18 cellular contexts compared by ENCODE assay signal in the genomic region with DNA sequence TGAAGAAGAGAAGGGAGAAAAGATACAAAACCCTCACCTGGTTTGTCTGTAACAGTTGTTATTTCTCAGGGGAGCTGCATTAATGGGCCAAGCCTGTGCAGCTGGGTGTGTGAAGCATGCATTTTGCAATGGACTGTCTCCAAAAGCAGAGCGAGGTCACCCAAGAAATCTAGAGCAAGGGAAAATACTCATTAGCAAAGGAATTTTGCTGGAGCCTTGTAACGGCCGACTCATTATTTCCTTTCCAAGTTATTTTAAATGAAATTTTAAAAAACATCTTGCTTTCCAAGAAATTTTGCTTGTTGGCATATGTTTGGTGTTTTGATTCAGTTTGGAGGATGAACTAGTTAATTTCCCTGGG. TPM values are rescaled to one million over a fixed set of nuclear protein-coding genes. Genes with fewer than 3 reads are reported as not detected.
DNase-seq lines count a peak whose midpoint lies in the region; ATAC-seq, FAIRE-seq and TF ChIP-seq lines count a peak whose summit lies in the region.
"Had no signal": no experiment of that assay in that cellular context is flagged by ENCODE, and none has a peak within 500 bp of the region (broad histone marks: within the 10 kb centered on the region; RNA-seq: fewer than 3 reads in every experiment).

No MANE protein-coding gene starts in this region.

- H3K9ac ChIP-seq in astrocyte (ENCODE audit: low read length), result peak overlapping the region; percentile 19
- peak overlapping the region; percentile 52 for H3K9ac ChIP-seq in smooth muscle cell (ENCODE audit: low read depth)

- TF ChIP-seq CTCF in astrocyte (IDR thresholded peaks at IDR 0.05; ENCODE audit: insufficient read depth, low read depth, low read length) (no peak), fibroblast of the aortic adventitia (IDR thresholded peaks at IDR 0.05; ENCODE audit: insufficient read depth, low read length) (no peak), smooth muscle cell (IDR thresholded peaks at IDR 0.05; ENCODE audit: borderline replicate concordance, insufficient read depth, poor library complexity, severe bottlenecking) (no peak)

- H3K79me2 ChIP-seq in astrocyte (ENCODE audit: insufficient read depth, low read length) (peaks cover 67% of the 10 kb centered on the region), smooth muscle cell (ENCODE audit: low read depth) (peaks cover 84% of the 10 kb centered on the region)

- H3K27me3 ChIP-seq in astrocyte (ENCODE audit: insufficient read depth, low read length), result no peaks in the 10 kb centered on the region
- no peaks in the 10 kb centered on the region for H3K27me3 ChIP-seq in smooth muscle cell (ENCODE audit: low read depth)
- H3K27me3 ChIP-seq: pancreas had no signal

- H3K36me3 Mint-ChIP-seq in astrocyte (ENCODE audit: low read depth, unreplicated experiment), result peaks cover 10% of the 10 kb centered on the region
- H3K36me3 Mint-ChIP-seq in activated T-helper 2 cell treated with anti-CD3 and anti-CD28 coated beads, Interferon-gamma antibody, Interleukin-2, Interleukin-4, amounts not matched to agents 10 μg/mL and 5 μg/mL and 100 μg/mL, durations not matched to agents 14 hours and 24 hours and 36 hours (ENCODE audit: low read depth), result peaks cover 8% of the 10 kb centered on the region
- H3K36me3 Mint-ChIP-seq: activated CD8-positive, alpha-beta memory T cell treated with anti-CD3 and anti-CD28 coated beads, Interleukin-2, amount 10 ng/mL, durations not matched to agents 7 days and 5 days; IgD-negative memory B cell; memory B cell had no signal

- peaks cover 61% of the 10 kb centered on the region for H4K20me1 ChIP-seq in astrocyte (ENCODE audit: insufficient read depth, low read length)
- peaks cover 82% of the 10 kb centered on the region for H4K20me1 ChIP-seq in smooth muscle cell (ENCODE audit: low read depth)

- peak overlapping the region; percentile 62 for H3K4me3 Mint-ChIP-seq in astrocyte (ENCODE audit: unreplicated experiment)
- H3K4me3 Mint-ChIP-seq in activated T-helper 2 cell treated with anti-CD3 and anti-CD28 coated beads, Interferon-gamma antibody, Interleukin-2, Interleukin-4, amounts not matched to agents 10 μg/mL and 5 μg/mL and 100 μg/mL, durations not matched to agents 14 hours and 24 hours and 36 hours (ENCODE audit: low read depth), result no peak overlapping the region
- H3K4me3 Mint-ChIP-seq: activated CD8-positive, alpha-beta memory T cell treated with anti-CD3 and anti-CD28 coated beads, Interleukin-2, amount 10 ng/mL, durations not matched to agents 7 days and 5 days; CD4-positive, alpha-beta T cell; IgD-negative memory B cell; memory B cell had no signal

- 14% methylated on average over 3 of the region's 3 CpGs for WGBS in smooth muscle cell (ENCODE audit: low lambda C conversion rate)

- H3K27ac ChIP-seq in astrocyte (ENCODE audit: low read depth, low read length) (no peak overlapping the region), smooth muscle cell (ENCODE audit: low read depth) (peak overlapping the region; percentile 67)
- H3K27ac ChIP-seq: pancreas, WERI-Rb-1 had no signal

- peak overlapping the region; percentile 96 for H3K4me2 ChIP-seq in astrocyte (ENCODE audit: low read length)
- H3K4me2 ChIP-seq in smooth muscle cell, result peak overlapping the region; percentile 91

- peaks cover 34% of the 10 kb centered on the region for H3F3A ChIP-seq in smooth muscle cell (ENCODE audit: low read depth)

- peaks cover 27% of the 10 kb centered on the region for H3K4me1 ChIP-seq in astrocyte (ENCODE audit: insufficient read depth, low read length)
- H3K4me1 ChIP-seq in smooth muscle cell (ENCODE audit: low read depth), result peaks cover 43% of the 10 kb centered on the region

- peaks cover 2% of the 10 kb centered on the region for H3K27me3 Mint-ChIP-seq in astrocyte (ENCODE audit: low read depth, unreplicated experiment)
- peaks cover 13% of the 10 kb centered on the region for H3K27me3 Mint-ChIP-seq in activated T-helper 2 cell treated with anti-CD3 and anti-CD28 coated beads, Interferon-gamma antibody, Interleukin-2, Interleukin-4, amounts not matched to agents 10 μg/mL and 5 μg/mL and 100 μg/mL, durations not matched to agents 14 hours and 24 hours and 36 hours (ENCODE audit: low read depth)

- no peaks in the 10 kb centered on the region for H3K9me3 ChIP-seq in astrocyte (ENCODE audit: insufficient read depth, low read depth, low read length)
- H3K9me3 ChIP-seq in smooth muscle cell (replicated peaks; ENCODE audit: low read depth), result no peaks in the 10 kb centered on the region
- H3K9me3 ChIP-seq: pancreas had no signal

- H3K27ac Mint-ChIP-seq in astrocyte (ENCODE audit: unreplicated experiment), result no peak overlapping the region
- H3K27ac Mint-ChIP-seq in activated T-helper 2 cell treated with anti-CD3 and anti-CD28 coated beads, Interferon-gamma antibody, Interleukin-2, Interleukin-4, amounts not matched to agents 10 μg/mL and 5 μg/mL and 100 μg/mL, durations not matched to agents 14 hours and 24 hours and 36 hours, result no peak overlapping the region
- H3K27ac Mint-ChIP-seq: activated CD8-positive, alpha-beta memory T cell treated with anti-CD3 and anti-CD28 coated beads, Interleukin-2, amount 10 ng/mL, durations not matched to agents 7 days and 5 days; CD4-positive, alpha-beta T cell; IgD-negative memory B cell; memory B cell had no signal

- intact Hi-C loops in activated T-helper 2 cell treated with anti-CD3 and anti-CD28 coated beads, Interferon-gamma antibody, Interleukin-2, Interleukin-4, amounts not matched to agents 10 μg/mL and 5 μg/mL and 100 μg/mL, durations not matched to agents 14 hours and 24 hours and 36 hours (cut with micrococcal nuclease), result no loop called here

- peaks cover 22% of the 10 kb centered on the region for H3K4me1 Mint-ChIP-seq in astrocyte (ENCODE audit: low read depth, unreplicated experiment)
- H3K4me1 Mint-ChIP-seq in activated T-helper 2 cell treated with anti-CD3 and anti-CD28 coated beads, Interferon-gamma antibody, Interleukin-2, Interleukin-4, amounts not matched to agents 10 μg/mL and 5 μg/mL and 100 μg/mL, durations not matched to agents 14 hours and 24 hours and 36 hours (ENCODE audit: low read depth), result peaks cover 17% of the 10 kb centered on the region
- H3K4me1 Mint-ChIP-seq: memory B cell had no signal

- H3K4me3 ChIP-seq in astrocyte (ENCODE audit: insufficient read depth, low read depth, low read length), result peak overlapping the region; percentile 98
- H3K4me3 ChIP-seq in fibroblast of the aortic adventitia (ENCODE audit: low read depth, low read length), result peak overlapping the region; percentile 91
- peak overlapping the region; percentile 75 for H3K4me3 ChIP-seq in smooth muscle cell
- H3K4me3 ChIP-seq: pancreas had no signal

- peak; percentile 38 for DNase-seq in ELR (ENCODE audit: low read depth)
- peak; percentile 62 for DNase-seq in astrocyte (ENCODE audit: low read depth)
- peak; percentile 77 for DNase-seq in fibroblast of the aortic adventitia (ENCODE audit: low read depth)
- no peak for DNase-seq in smooth muscle cell (lab: John Stamatoyannopoulos, UW; ENCODE audit: unreplicated experiment)
- DNase-seq in pons (ENCODE audit: low spot score), result no peak
- DNase-seq in stimulated activated CD4-positive, alpha-beta T cell treated with anti-CD3 and anti-CD28 coated beads, Interleukin-2, amount 100 ng/mL, for 24 hours, result no peak
- DNase-seq in activated T-helper 2 cell treated with anti-CD3 and anti-CD28 coated beads, Interferon-gamma antibody, Interleukin-2, Interleukin-4, amounts not matched to agents 10 μg/mL and 5 μg/mL and 100 μg/mL, durations not matched to agents 14 hours and 24 hours and 36 hours (ENCODE audit: low spot score), result no peak
- DNase-seq: activated CD8-positive, alpha-beta memory T cell treated with anti-CD3 and anti-CD28 coated beads, Interleukin-2, amount 10 ng/mL, durations not matched to agents 7 days and 5 days; activated naive CD4-positive, alpha-beta T cell; CD4-positive, alpha-beta T cell; NCI-H1092 treated with DMSO at 0.1 percent for 48 hours; NCI-H446 treated with DMSO at 0.1 percent for 48 hours; pancreas; WERI-Rb-1 had no signal

- H3K36me3 ChIP-seq in astrocyte (ENCODE audit: insufficient read depth, low read length), result peaks cover 20% of the 10 kb centered on the region
- H3K36me3 ChIP-seq in smooth muscle cell (ENCODE audit: low read depth), result no peaks in the 10 kb centered on the region
- H3K36me3 ChIP-seq: pancreas, WERI-Rb-1 had no signal

- H2AFZ ChIP-seq in astrocyte (ENCODE audit: low read depth, low read length), result no peak overlapping the region
- no peak overlapping the region for H2AFZ ChIP-seq in smooth muscle cell (ENCODE audit: low read depth)

- H3K9me3 Mint-ChIP-seq in astrocyte (ENCODE audit: unreplicated experiment), result no peaks in the 10 kb centered on the region
- H3K9me3 Mint-ChIP-seq in activated T-helper 2 cell treated with anti-CD3 and anti-CD28 coated beads, Interferon-gamma antibody, Interleukin-2, Interleukin-4, amounts not matched to agents 10 μg/mL and 5 μg/mL and 100 μg/mL, durations not matched to agents 14 hours and 24 hours and 36 hours, result no peaks in the 10 kb centered on the region
- H3K9me3 Mint-ChIP-seq: CD4-positive, alpha-beta T cell; IgD-negative memory B cell; memory B cell had no signal

- ATAC-seq in GM21786 (IDR thresholded peaks at IDR 0.05; ENCODE audit: unreplicated experiment), result no peak
- ATAC-seq: activated CD8-positive, alpha-beta memory T cell treated with anti-CD3 and anti-CD28 coated beads, Interleukin-2, amount 10 ng/mL, durations not matched to agents 7 days and 5 days; esophagus mucosa; pancreas had no signal

- no peak for FAIRE-seq in astrocyte (lab: Jason Lieb, UNC)
- FAIRE-seq: pancreas had no signal

RNA-seq across cellular contexts. Expression of gene S1PR3, which starts 3.5 kb away (rescaled TPM):
- total RNA-seq in astrocyte, result 24.6 and 35.0 TPM in 2 replicates
- total RNA-seq in fibroblast of the aortic adventitia (ENCODE audit: low replicate concordance), result 12.8 and 31.1 TPM in 2 replicates
- total RNA-seq in smooth muscle cell, result 245 and 246 TPM in 2 replicates
- polyA plus RNA-seq in smooth muscle cell, result 123 and 184 TPM in 2 replicates
- 7.1 and 7.5 TPM in 2 replicates for total RNA-seq in activated T-helper 2 cell treated with anti-CD3 and anti-CD28 coated beads, Interferon-gamma antibody, Interleukin-2, Interleukin-4, amounts not matched to agents 10 μg/mL and 5 μg/mL and 100 μg/mL, durations not matched to agents 14 hours and 24 hours and 36 hours
- polyA plus RNA-seq: IgD-negative memory B cell had no signal

Comparison
In these comparisons a context has a peak if more than half of its experiments do, and no peak if none do; other contexts are left out.
1. DNase-seq: peak in ELR (single experiment), astrocyte (single experiment) and fibroblast of the aortic adventitia (single experiment); none in smooth muscle cell (single experiment), pons (single experiment), stimulated activated CD4-positive, alpha-beta T cell treated with anti-CD3 and anti-CD28 coated beads, Interleukin-2, amount 100 ng/mL, for 24 hours (0 of 2) and activated T-helper 2 cell treated with anti-CD3 and anti-CD28 coated beads, Interferon-gamma antibody, Interleukin-2, Interleukin-4, amounts not matched to agents 10 μg/mL and 5 μg/mL and 100 μg/mL, durations not matched to agents 14 hours and 24 hours and 36 hours (single experiment).
2. Peak in every context shown above with its lines, with median percentiles within 50 percentile points of each other: H3K4me3 ChIP-seq.